In the genomic region with DNA sequence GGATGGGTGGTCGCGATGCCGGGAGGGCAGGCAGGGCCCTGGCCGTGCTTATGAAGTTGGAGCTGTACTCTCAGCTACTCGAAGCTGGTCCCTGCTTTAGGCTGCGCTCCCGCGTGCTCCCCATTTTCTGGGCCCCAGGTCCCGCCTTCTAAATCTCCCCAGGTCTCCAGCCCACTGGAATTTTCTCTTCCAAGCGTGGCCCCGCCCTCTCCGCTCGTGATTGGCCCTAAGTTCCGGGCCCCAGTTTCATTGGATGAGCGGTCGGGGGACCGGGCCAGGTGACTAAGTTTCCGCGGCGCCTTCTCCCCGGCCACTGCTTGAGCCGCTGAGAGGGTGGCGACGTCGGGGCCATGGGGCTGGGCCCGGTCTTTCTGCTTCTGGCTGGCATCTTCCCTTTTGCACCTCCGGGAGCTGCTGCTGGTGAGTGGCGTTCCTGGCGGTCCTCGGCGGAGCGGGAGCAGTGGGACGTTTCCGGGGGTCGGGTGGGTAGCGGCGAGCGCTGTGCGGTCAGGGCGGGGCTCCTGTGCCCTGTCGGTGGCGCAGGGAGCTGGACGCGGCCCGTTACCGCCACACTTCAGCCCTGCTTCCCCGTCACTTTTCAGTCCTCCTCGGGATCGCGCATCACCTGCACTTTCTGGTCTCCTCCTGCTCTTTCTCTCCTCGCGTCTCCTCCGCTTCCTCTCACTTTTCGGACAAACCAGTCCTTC, we compare ENCODE assay signal across 8 cellular contexts. TPM values are rescaled to one million over a fixed set of nuclear protein-coding genes. Genes with fewer than 3 reads are reported as not detected.
DNase-seq lines count a peak whose midpoint lies in the region; ATAC-seq and TF ChIP-seq lines count a peak whose summit lies in the region.

A gene (plus strand): TSS at position 313 of the 707 bp plus-strand sequence. CDS start 38 bp downstream, at position 351.

- in situ Hi-C loops in astrocyte of the spinal cord (cut with HindIII; ENCODE audit: low sequenced_read_pairs): no loop called here

- no peak for TF ChIP-seq CTCF in AG09309 (IDR thresholded peaks at IDR 0.05; ENCODE audit: control insufficient read depth, insufficient read depth, low read depth, low read length, missing control alignments)
- TF ChIP-seq CTCF in astrocyte of the spinal cord (IDR thresholded peaks at IDR 0.05; ENCODE audit: low read depth, low read length): no peak

- H3K27ac ChIP-seq in aorta (ENCODE audit: low read depth in 1 of 2, low read length in 2 of 2): peak within 1 kb of the TSS; percentile 82 to 83

- H3K9me3 ChIP-seq in aorta (ENCODE audit: control insufficient read depth, low read length): no peaks in the 10 kb centered on the region

- intact Hi-C loops in aorta (cut with DNase I): loop anchor here in 1 of 2 donors (10.0 kb wide), 1 partner anchor 1801 kb away; a partner anchor contains a TSS

- no peaks in the 10 kb centered on the region for H3K27me3 ChIP-seq in aorta (ENCODE audit: control insufficient read depth in 1 of 2, insufficient read depth in 2 of 2, low read length in 1 of 2)

- peak; percentile 58 for TF ChIP-seq POLR2A in GM19193 (IDR thresholded peaks at IDR 0.05; ENCODE audit: extremely low read depth, insufficient read depth, insufficient read length)

- H3K4me3 ChIP-seq in AG09309 (ENCODE audit: control insufficient read depth, low read depth, low read length): peak within 1 kb of the TSS; percentile 77
- H3K4me3 ChIP-seq in astrocyte of the spinal cord (ENCODE audit: low read depth, low read length): peak within 1 kb of the TSS; percentile 70
- H3K4me3 ChIP-seq in aorta (ENCODE audit: low read length in 2 of 2): peak within 1 kb of the TSS; percentile 18 to 62

- H3K36me3 ChIP-seq in aorta (ENCODE audit: control insufficient read depth in 1 of 2, insufficient read depth in 2 of 2, low read length in 1 of 2): no peaks in the 10 kb centered on the region

- no peak for DNase-seq in AG09309 (ENCODE audit: low read depth)
- peak; percentile 97 for DNase-seq in HT-29 (ENCODE audit: low spot score)
- peak; percentile 65 for DNase-seq in T-helper 9 cell
- peak; percentile 87 for DNase-seq in astrocyte of the spinal cord (ENCODE audit: low read depth, low spot score)
- peak in 48 of 51 donors; percentile 11 to 90 (median 63) for DNase-seq in hypothalamus (lab: John Stamatoyannopoulos, UW)
- peak; percentile 64 for DNase-seq in renal cortical epithelial cell (ENCODE audit: low read depth)
- peak; percentile 94 to 97 for DNase-seq in aorta

- 0% methylated on average over 53 to 54 of the region's 54 CpGs for WGBS in aorta, 2 donors

- H3K4me1 ChIP-seq in aorta (ENCODE audit: control insufficient read depth in 1 of 2, insufficient read depth in 2 of 2, low read length in 2 of 2): peaks cover 0 to 2% of the 10 kb centered on the region in 2 donors

- ATAC-seq in aorta (ENCODE audit: low FRiP score): peak; percentile 91

RNA-seq across cellular contexts. Expression of the gene that starts here (rescaled TPM):
- total RNA-seq in HT-29 (2014; rRNA removed; shearing (Covaris generic)): 36.1 and 39.2 TPM in 2 replicates
- total RNA-seq in renal cortical epithelial cell (33.0 and 55.6 TPM in 2 replicates), aorta (10 to 100 TPM; 19.8 to 29.2 TPM)
- 10 to 100 TPM; 25.3 to 89.6 TPM for polyA plus RNA-seq in aorta
